1 cellular context compared by ENCODE assay signal in the genomic region with DNA sequence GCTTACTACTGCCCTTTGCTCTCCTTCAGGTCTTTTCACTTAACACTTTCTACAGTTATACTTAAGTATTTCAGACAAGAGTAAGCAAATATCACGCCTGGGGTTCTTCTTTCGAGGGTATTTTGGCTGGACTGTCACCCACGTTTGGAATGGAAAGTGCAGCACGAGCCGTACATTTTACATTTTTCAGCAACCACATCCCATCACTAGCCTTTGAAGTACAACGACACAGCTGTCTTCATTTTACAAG.
TF ChIP-seq lines count a peak whose summit lies in the region.

No MANE protein-coding gene starts in this region.

TF ChIP-seq in H1, 55 proteins besides CTCF, POLR2A, EP300 and RAD21:
- TF ChIP-seq CREB1 (IDR thresholded peaks at IDR 0.05) (no peak), SIN3A (conservative IDR thresholded peaks at IDR 0.05 in 1 of 2, IDR thresholded peaks at IDR 0.05 in 1 of 2; ENCODE audit: low read depth in 1 of 2, low read length in 2 of 2) (0 out of 4 replicates have a peak, but pooled peaks of 1 of the 2 experiments have one; percentile 30), SAP30 (IDR thresholded peaks at IDR 0.05; ENCODE audit: insufficient read depth, insufficient replicate concordance, low read length) (peak; percentile 44)
